ENCODE assay signal across 17 cellular contexts in genomic region chr11:80993561-80993960, GRCh38.
DNase-seq lines count a peak whose midpoint lies in the region; ATAC-seq and TF ChIP-seq lines count a peak whose summit lies in the region.
"Had no signal": no experiment of that assay in that cellular context is flagged by ENCODE, and none has a peak within 500 bp of the region (broad histone marks: within the 10 kb centered on the region; RNA-seq: fewer than 3 reads in every experiment).

No MANE protein-coding gene starts in this region.

- H3K27ac ChIP-seq in HUES48 (ENCODE audit: low read depth, low read length) (peak overlapping the region; percentile 46), brain microvascular endothelial cell (no peak overlapping the region)
- H3K27ac ChIP-seq: KMS-11, SK-N-MC had no signal

- TF ChIP-seq CTCF in brain microvascular endothelial cell (IDR thresholded peaks at IDR 0.05; ENCODE audit: low read depth, low read length, missing control alignments): no peak

- ATAC-seq in HG03469 (IDR thresholded peaks at IDR 0.05; ENCODE audit: unreplicated experiment): no peak

- peak; percentile 12 for DNase-seq in brain microvascular endothelial cell
- DNase-seq in iPS-NIHi11 (ENCODE audit: low spot score): peak; percentile 8
- no peak for DNase-seq in CD1c-positive myeloid dendritic cell (ENCODE audit: extremely low spot score)
- no peak for DNase-seq in NCI-H128 (lab: John Stamatoyannopoulos, UW; ENCODE audit: unreplicated experiment)
- DNase-seq in SHP77 (lab: John Stamatoyannopoulos, UW): no peak
- DNase-seq: C1 segment of cervical spinal cord, COR-L47, DMS153, MM.1S, NCI-H1105, NCI-H187, NCI-H2171, NCI-H82 had no signal

- H3K27me3 ChIP-seq in HUES48 (ENCODE audit: control insufficient read depth, insufficient read depth, low read length) (no peaks in the 10 kb centered on the region), brain microvascular endothelial cell (replicated peaks) (no peaks in the 10 kb centered on the region)

- no peaks in the 10 kb centered on the region for H3K9me3 ChIP-seq in HUES48 (ENCODE audit: control insufficient read depth, insufficient read depth, low read length)

- H3K36me3 ChIP-seq in HUES48 (ENCODE audit: control insufficient read depth, insufficient read depth, low read length) (no peaks in the 10 kb centered on the region), brain microvascular endothelial cell (replicated peaks) (no peaks in the 10 kb centered on the region)

- H3K4me3 ChIP-seq in HUES48 (ENCODE audit: low read depth, low read length): no peak overlapping the region
- H3K4me3 ChIP-seq in brain microvascular endothelial cell (ENCODE audit: low read depth, low read length): no peak overlapping the region
- H3K4me3 ChIP-seq: SK-N-MC had no signal

- in situ Hi-C loops in brain microvascular endothelial cell (cut with HindIII; ENCODE audit: low pct_ligation_motif_present, low sequenced_read_pairs): no loop called here

- no peak overlapping the region for H3K9ac ChIP-seq in HUES48 (ENCODE audit: low read depth, low read length)
- H3K9ac ChIP-seq: KMS-11 had no signal

- peaks cover 34% of the 10 kb centered on the region for H3K4me1 ChIP-seq in HUES48 (ENCODE audit: control insufficient read depth, insufficient read depth, low read length)

Comparison
In these comparisons a context has a peak if more than half of its experiments do, and no peak if none do; other contexts are left out.
1. DNase-seq: peak in brain microvascular endothelial cell (single experiment) and iPS-NIHi11 (single experiment); none in CD1c-positive myeloid dendritic cell (single experiment), NCI-H128 (single experiment) and SHP77 (0 of 2).